1 cellular context compared by ENCODE assay signal in the genomic region with DNA sequence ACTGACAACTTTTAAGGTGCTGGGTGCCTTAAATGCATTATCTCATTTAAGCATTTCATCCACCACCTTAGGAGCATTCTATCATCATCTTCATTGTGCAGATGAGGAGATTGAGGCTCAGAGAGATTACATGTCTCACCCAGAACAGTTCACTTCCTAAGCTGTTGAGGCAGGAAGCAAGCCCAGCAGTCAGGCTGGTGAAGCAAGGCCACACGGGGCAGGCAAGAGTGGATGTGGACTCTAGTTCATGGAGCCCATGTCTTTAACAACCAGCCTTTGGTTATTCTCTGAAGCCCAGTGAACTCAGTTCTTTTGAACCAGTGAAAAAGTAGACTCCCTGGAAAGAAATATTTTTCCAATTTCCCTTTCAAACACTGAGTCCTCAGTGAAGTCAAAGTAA.
TF ChIP-seq lines count a peak whose summit lies in the region.

No MANE protein-coding gene starts in this region.

TF ChIP-seq in SK-N-SH treated with all-trans-retinoic acid at 6 μM for 48 hours, 23 proteins besides CTCF, POLR2A, EP300 and RAD21 (continued from another document):
- no peak for TF ChIP-seq ARNTL (CRISPR knock-in tag; IDR thresholded peaks at IDR 0.05; ENCODE audit: borderline replicate concordance, low read depth)
- no peak for TF ChIP-seq ZFP30 (CRISPR knock-in tag; IDR thresholded peaks at IDR 0.05)
- TF ChIP-seq, protein P1, sequence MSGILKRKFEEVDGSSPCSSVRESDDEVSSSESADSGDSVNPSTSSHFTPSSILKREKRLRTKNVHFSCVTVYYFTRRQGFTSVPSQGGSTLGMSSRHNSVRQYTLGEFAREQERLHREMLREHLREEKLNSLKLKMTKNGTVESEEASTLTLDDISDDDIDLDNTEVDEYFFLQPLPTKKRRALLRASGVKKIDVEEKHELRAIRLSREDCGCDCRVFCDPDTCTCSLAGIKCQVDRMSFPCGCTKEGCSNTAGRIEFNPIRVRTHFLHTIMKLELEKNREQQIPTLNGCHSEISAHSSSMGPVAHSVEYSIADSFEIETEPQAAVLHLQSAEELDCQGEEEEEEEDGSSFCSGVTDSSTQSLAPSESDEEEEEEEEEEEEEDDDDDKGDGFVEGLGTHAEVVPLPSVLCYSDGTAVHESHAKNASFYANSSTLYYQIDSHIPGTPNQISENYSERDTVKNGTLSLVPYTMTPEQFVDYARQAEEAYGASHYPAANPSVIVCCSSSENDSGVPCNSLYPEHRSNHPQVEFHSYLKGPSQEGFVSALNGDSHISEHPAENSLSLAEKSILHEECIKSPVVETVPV (CRISPR knock-in tag; IDR thresholded peaks at IDR 0.05), result no peak
- TF ChIP-seq, protein P2, sequence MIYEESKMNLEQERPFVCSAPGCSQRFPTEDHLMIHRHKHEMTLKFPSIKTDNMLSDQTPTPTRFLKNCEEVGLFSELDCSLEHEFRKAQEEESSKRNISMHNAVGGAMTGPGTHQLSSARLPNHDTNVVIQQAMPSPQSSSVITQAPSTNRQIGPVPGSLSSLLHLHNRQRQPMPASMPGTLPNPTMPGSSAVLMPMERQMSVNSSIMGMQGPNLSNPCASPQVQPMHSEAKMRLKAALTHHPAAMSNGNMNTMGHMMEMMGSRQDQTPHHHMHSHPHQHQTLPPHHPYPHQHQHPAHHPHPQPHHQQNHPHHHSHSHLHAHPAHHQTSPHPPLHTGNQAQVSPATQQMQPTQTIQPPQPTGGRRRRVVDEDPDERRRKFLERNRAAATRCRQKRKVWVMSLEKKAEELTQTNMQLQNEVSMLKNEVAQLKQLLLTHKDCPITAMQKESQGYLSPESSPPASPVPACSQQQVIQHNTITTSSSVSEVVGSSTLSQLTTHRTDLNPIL (CRISPR knock-in tag; IDR thresholded peaks at IDR 0.05; ENCODE audit: low read depth), result no peak
- TF ChIP-seq OSR1 (CRISPR knock-in tag; IDR thresholded peaks at IDR 0.05), result no peak
- no peak for TF ChIP-seq ISL1 (CRISPR knock-in tag; IDR thresholded peaks at IDR 0.05)
- no peak for TF ChIP-seq POU6F1 (CRISPR knock-in tag; IDR thresholded peaks at IDR 0.05; ENCODE audit: borderline replicate concordance, low read depth)
- TF ChIP-seq ZNF565 (CRISPR knock-in tag; conservative IDR thresholded peaks at IDR 0.05; ENCODE audit: low read depth), result no peak
- no peak for TF ChIP-seq SNAI2 (CRISPR knock-in tag; IDR thresholded peaks at IDR 0.05)
- TF ChIP-seq ZFP3 (CRISPR knock-in tag; IDR thresholded peaks at IDR 0.05), result no peak
- no peak for TF ChIP-seq ZNF8 (CRISPR knock-in tag; IDR thresholded peaks at IDR 0.05)
